ENCODE assay signal across 8 cellular contexts in genomic region chr3:114259566-114259965, GRCh38. TPM values are rescaled to one million over a fixed set of nuclear protein-coding genes. Genes with fewer than 3 reads are reported as not detected.
"Had no signal": no experiment of that assay in that cellular context is flagged by ENCODE, and none has a peak within 500 bp of the region (broad histone marks: within the 10 kb centered on the region; RNA-seq: fewer than 3 reads in every experiment).

No MANE protein-coding gene starts in this region.

- FAIRE-seq: H1, H54, HepG2 had no signal

- DNase-seq: H9, HCEC 1CT, KBM-7 had no signal

RNA-seq across cellular contexts. Expression of gene ZNF80, which starts 22.2 kb away (rescaled TPM):
- total RNA-seq: GM23338, H1, H9, HepG2, HT1080 had no signal

RNA-seq across cellular contexts. Expression of gene TIGIT, which starts 34.3 kb away (rescaled TPM):
- total RNA-seq: H1, H9, HepG2, HT1080 had no signal
